Comparison of ENCODE assay signal across 14 cellular contexts in the genomic region with DNA sequence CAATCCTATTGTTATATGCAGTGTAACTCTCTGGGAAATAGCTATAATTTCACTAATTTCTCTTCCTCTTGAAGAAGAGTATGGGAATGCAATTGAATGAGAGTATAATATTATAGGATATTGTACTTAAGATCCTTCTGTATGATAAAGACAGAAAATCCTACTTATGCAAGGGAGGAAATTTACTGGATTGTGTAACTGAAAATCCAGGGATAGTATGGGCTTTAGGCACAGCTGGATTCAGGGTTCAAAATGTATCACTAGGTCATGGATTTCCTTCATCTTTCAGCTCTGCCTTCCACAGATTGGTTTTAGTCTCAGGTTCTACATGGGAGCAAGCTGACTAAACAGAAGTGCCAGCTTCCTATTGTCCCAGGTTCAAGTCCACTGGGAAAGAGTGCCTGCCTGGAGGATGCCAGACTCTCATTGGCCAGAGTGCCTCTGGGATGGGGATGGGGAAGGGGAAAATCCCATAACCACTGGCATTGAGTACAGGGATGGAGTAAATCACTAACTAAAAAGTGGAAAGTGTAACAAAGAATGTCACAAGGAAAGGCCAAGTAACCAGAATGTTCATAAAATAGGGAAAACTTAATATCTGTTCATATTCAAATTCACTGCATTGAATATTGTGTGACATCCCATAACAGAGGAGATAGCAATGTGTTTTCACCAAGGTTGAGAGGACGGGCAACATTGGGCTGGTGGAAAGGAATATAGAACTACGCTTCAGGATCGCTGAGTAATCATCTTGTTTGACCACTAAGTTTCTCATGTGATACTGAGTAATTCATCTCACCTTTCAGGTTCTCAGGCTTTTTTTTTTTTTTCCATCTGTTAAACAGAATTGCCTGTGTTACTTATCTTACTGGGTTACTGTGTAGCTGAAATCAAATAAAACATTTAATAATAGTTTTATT.
DNase-seq lines count a peak whose midpoint lies in the region; ATAC-seq, FAIRE-seq and TF ChIP-seq lines count a peak whose summit lies in the region.
"Had no signal": no experiment of that assay in that cellular context is flagged by ENCODE, and none has a peak within 500 bp of the region (broad histone marks: within the 10 kb centered on the region; RNA-seq: fewer than 3 reads in every experiment).

No MANE protein-coding gene starts in this region.

- DNase-seq in GM12892 (ENCODE audit: insufficient read length) (no peak), body of pancreas (no peak), osteoblast (ENCODE audit: insufficient read length, low spot score, missing footprints) (no peak), GM23248 (no peak), omental fat pad (ENCODE audit: low spot score) (no peak), DMS114 treated with DMSO at 0.1 percent for 48 hours (lab: John Stamatoyannopoulos, UW; ENCODE audit: unreplicated experiment) (no peak)
- no peak for DNase-seq in activated CD4-positive, alpha-beta T cell treated with anti-CD3 and anti-CD28 coated beads for 36 hours
- DNase-seq: activated CD4-positive, CD25-positive, alpha-beta regulatory T cell; activated T-cell treated with anti-CD3 and anti-CD28 coated beads, Interleukin-2, amount 50 U/mL, for 1 hour; amniotic stem cell; cortex of kidney; NCI-H187 treated with DMSO at 0.1 percent for 48 hours had no signal

- H2AFZ ChIP-seq in osteoblast (ENCODE audit: low read length) (no peak overlapping the region), GM23248 (no peak overlapping the region)

- H3K27me3 Mint-ChIP-seq in activated CD4-positive, alpha-beta T cell treated with anti-CD3 and anti-CD28 coated beads for 36 hours = no peaks in the 10 kb centered on the region

- H3K27ac Mint-ChIP-seq in activated CD4-positive, alpha-beta T cell treated with anti-CD3 and anti-CD28 coated beads for 36 hours = no peak overlapping the region

- H3K9me2 ChIP-seq in GM23248 (ENCODE audit: insufficient read depth) = no peaks in the 10 kb centered on the region

- no peak for TF ChIP-seq POLR2A in GM12892 (IDR thresholded peaks at IDR 0.05; ENCODE audit: low read depth, low read length)
- TF ChIP-seq POLR2A in body of pancreas (IDR thresholded peaks at IDR 0.05) = no peak

- peaks cover 7% of the 10 kb centered on the region for H3K4me1 Mint-ChIP-seq in activated CD4-positive, alpha-beta T cell treated with anti-CD3 and anti-CD28 coated beads for 36 hours

- in situ Hi-C loops in GM23248 (cut with MboI) = no loop called here

- 0 out of 2 replicates have a peak, but pooled peaks cover 2% of the 10 kb centered on the region for H3F3A ChIP-seq in GM23248 (ENCODE audit: insufficient read depth)

- H3K9ac ChIP-seq in GM23248 = no peak overlapping the region

- no peak overlapping the region for H3K4me3 Mint-ChIP-seq in activated CD4-positive, alpha-beta T cell treated with anti-CD3 and anti-CD28 coated beads for 36 hours

- no peaks in the 10 kb centered on the region for H3K9me3 Mint-ChIP-seq in activated CD4-positive, alpha-beta T cell treated with anti-CD3 and anti-CD28 coated beads for 36 hours (ENCODE audit: low read depth)

- no peaks in the 10 kb centered on the region for H3K36me3 Mint-ChIP-seq in activated CD4-positive, alpha-beta T cell treated with anti-CD3 and anti-CD28 coated beads for 36 hours (ENCODE audit: low read depth)

- H3K36me3 ChIP-seq in body of pancreas (replicated peaks in 1 of 2; ENCODE audit: insufficient read depth in 1 of 2, low read depth in 2 of 2) (no peaks in the 10 kb centered on the region), osteoblast (ENCODE audit: insufficient read depth, low read length) (no peaks in the 10 kb centered on the region), GM23248 (ENCODE audit: low read depth) (no peaks in the 10 kb centered on the region)

- H3K27me3 ChIP-seq in body of pancreas (no peaks in the 10 kb centered on the region), osteoblast (ENCODE audit: insufficient read depth, low read length) (no peaks in the 10 kb centered on the region), GM23248 (replicated peaks; ENCODE audit: insufficient read depth) (no peaks in the 10 kb centered on the region)

- H3K4me2 ChIP-seq in osteoblast (ENCODE audit: insufficient read depth, low read length) (peak overlapping the region; percentile 49), GM23248 (ENCODE audit: unreplicated experiment) (no peak overlapping the region)

- no peaks in the 10 kb centered on the region for H3K9me3 ChIP-seq in body of pancreas
- no peaks in the 10 kb centered on the region for H3K9me3 ChIP-seq in osteoblast (ENCODE audit: low read depth, low read length)
- no peaks in the 10 kb centered on the region for H3K9me3 ChIP-seq in GM23248 (ENCODE audit: low read depth)

- POLR2A ChIA-PET in activated CD4-positive, alpha-beta T cell treated with anti-CD3 and anti-CD28 coated beads for 36 hours (lab: Charles Lee) = interaction anchor here (0.6 kb wide), 1 partner anchor 263 kb away, joined by 3 read pairs; no protein-coding TSS in a partner anchor

- CTCF ChIA-PET in activated CD4-positive, alpha-beta T cell treated with anti-CD3 and anti-CD28 coated beads for 36 hours (lab: Charles Lee) = interaction anchor here (1.0 kb wide), 1 partner anchor 18 kb away, joined by 3 read pairs; no protein-coding TSS in a partner anchor

- H3K27ac ChIP-seq in body of pancreas (peak overlapping the region; percentile 42 to 74 (median 62)), osteoblast (ENCODE audit: low read depth, low read length) (no peak overlapping the region), GM23248 (no peak overlapping the region)

- TF ChIP-seq CTCF in body of pancreas (IDR thresholded peaks at IDR 0.05) (no peak), osteoblast (IDR thresholded peaks at IDR 0.05; ENCODE audit: extremely low read depth, low read depth, low read length) (no peak), omental fat pad (IDR thresholded peaks at IDR 0.05) (no peak)

- ATAC-seq in HG03354 (IDR thresholded peaks at IDR 0.05; ENCODE audit: poor library complexity, severe bottlenecking, unreplicated experiment) (peak; percentile 30), body of pancreas (peak; percentile 65), omental fat pad (ENCODE audit: low FRiP score) (no peak)
- ATAC-seq in activated CD4-positive, alpha-beta T cell treated with anti-CD3 and anti-CD28 coated beads for 36 hours = no peak

- intact Hi-C loops in body of pancreas (cut with DNase I) = no loop called here
- intact Hi-C loops in activated CD4-positive, alpha-beta T cell treated with anti-CD3 and anti-CD28 coated beads for 36 hours (cut with DNase I, micrococcal nuclease) = no loop called here

- FAIRE-seq in GM12892 (lab: Jason Lieb, UNC) = peak; percentile 61
- FAIRE-seq: frontal cortex had no signal

- 10 to 19% methylated on average over 3 of the region's 3 CpGs for WGBS in body of pancreas, 2 donors
- 96 to 100% methylated on average over 3 of the region's 3 CpGs for WGBS in GM23248 (ENCODE audit: low coverage in 1 of 2, low lambda C conversion rate in 2 of 2, missing lambda C conversion rate in 2 of 2), 2 experiments

- no peak overlapping the region for H3K4me3 ChIP-seq in body of pancreas
- no peak overlapping the region for H3K4me3 ChIP-seq in osteoblast (ENCODE audit: insufficient read depth, low read length)
- H3K4me3 ChIP-seq in GM23248 = no peak overlapping the region

- no peaks in the 10 kb centered on the region for H3K79me2 ChIP-seq in osteoblast (ENCODE audit: insufficient read depth, low read length)
- H3K79me2 ChIP-seq in GM23248 (ENCODE audit: insufficient read depth) = no peaks in the 10 kb centered on the region

- no peaks in the 10 kb centered on the region for H4K20me1 ChIP-seq in osteoblast (ENCODE audit: insufficient read depth, low read length)
- no peaks in the 10 kb centered on the region for H4K20me1 ChIP-seq in GM23248 (ENCODE audit: insufficient read depth)

- H3K4me1 ChIP-seq in body of pancreas = peaks cover 45% of the 10 kb centered on the region
- peaks cover 6% of the 10 kb centered on the region for H3K4me1 ChIP-seq in osteoblast (ENCODE audit: insufficient read depth, low read length)
- H3K4me1 ChIP-seq in GM23248 (ENCODE audit: insufficient read depth) = peaks cover 6% of the 10 kb centered on the region

Comparison
In these comparisons a context has a peak if more than half of its experiments do, and no peak if none do; other contexts are left out.
1. ATAC-seq: peak in HG03354 (single experiment) and body of pancreas (single experiment); none in activated CD4-positive, alpha-beta T cell treated with anti-CD3 and anti-CD28 coated beads for 36 hours (single experiment) and omental fat pad (single experiment).
2. H3K27ac ChIP-seq: peak in body of pancreas (4 of 4); none in osteoblast (single experiment) and GM23248 (single experiment).